1 cellular context compared by ENCODE assay signal in the genomic region with DNA sequence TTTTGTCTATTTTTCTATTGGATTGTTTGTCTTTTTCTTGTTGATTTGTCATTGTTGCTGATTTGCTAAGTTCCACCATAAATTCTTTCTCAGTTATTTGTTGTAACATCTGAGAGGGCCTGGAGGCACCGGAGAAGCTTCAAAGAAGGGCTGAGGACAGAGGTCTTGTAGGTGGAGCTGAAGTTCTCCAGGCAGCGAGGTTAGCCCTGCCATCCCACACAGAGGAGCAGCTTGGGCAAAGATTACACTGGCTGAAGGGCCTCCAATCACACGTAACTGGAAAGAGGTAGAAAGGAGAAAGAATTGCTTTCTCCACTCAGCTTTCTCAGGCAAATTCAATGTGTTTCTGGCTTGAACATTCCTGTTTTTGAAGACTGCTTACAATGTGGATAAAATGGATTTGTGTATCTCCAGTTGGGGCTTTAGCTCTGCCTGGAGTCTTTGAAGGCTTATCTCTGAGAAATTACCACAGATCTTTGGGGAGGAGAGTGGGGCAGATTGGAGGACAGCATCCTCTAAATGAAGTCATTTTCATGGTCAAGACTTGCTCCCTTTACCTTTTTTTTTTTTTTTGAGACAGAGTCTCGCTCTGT.
TF ChIP-seq lines count a peak whose summit lies in the region.

No MANE protein-coding gene starts in this region.

TF ChIP-seq in HepG2, 621 proteins besides CTCF, POLR2A, EP300 and RAD21 (continued from another document):
- TF ChIP-seq, protein P1, sequence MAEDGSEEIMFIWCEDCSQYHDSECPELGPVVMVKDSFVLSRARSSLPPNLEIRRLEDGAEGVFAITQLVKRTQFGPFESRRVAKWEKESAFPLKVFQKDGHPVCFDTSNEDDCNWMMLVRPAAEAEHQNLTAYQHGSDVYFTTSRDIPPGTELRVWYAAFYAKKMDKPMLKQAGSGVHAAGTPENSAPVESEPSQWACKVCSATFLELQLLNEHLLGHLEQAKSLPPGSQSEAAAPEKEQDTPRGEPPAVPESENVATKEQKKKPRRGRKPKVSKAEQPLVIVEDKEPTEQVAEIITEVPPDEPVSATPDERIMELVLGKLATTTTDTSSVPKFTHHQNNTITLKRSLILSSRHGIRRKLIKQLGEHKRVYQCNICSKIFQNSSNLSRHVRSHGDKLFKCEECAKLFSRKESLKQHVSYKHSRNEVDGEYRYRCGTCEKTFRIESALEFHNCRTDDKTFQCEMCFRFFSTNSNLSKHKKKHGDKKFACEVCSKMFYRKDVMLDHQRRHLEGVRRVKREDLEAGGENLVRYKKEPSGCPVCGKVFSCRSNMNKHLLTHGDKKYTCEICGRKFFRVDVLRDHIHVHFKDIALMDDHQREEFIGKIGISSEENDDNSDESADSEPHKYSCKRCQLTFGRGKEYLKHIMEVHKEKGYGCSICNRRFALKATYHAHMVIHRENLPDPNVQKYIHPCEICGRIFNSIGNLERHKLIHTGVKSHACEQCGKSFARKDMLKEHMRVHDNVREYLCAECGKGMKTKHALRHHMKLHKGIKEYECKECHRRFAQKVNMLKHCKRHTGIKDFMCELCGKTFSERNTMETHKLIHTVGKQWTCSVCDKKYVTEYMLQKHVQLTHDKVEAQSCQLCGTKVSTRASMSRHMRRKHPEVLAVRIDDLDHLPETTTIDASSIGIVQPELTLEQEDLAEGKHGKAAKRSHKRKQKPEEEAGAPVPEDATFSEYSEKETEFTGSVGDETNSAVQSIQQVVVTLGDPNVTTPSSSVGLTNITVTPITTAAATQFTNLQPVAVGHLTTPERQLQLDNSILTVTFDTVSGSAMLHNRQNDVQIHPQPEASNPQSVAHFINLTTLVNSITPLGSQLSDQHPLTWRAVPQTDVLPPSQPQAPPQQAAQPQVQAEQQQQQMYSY (CRISPR knock-in tag; IDR thresholded peaks at IDR 0.05) = no peak
TF ChIP-seq in HepG2: peak in this region for 0.
